In genomic region chr17:9498490-9498889, GRCh38 we compare ENCODE assay signal across 21 cellular contexts.
A peak's percentile ranks its signal among the peaks of the same experiment; 100 is the strongest.
DNase-seq lines count a peak whose midpoint lies in the region; ATAC-seq, FAIRE-seq and TF ChIP-seq lines count a peak whose summit lies in the region.
"Had no signal": no experiment of that assay in that cellular context is flagged by ENCODE, and none has a peak within 500 bp of the region (broad histone marks: within the 10 kb centered on the region; RNA-seq: fewer than 3 reads in every experiment).

No MANE protein-coding gene starts in this region.

- 23% methylated on average over 3 of the region's 3 CpGs for WGBS in K562 (ENCODE audit: insufficient coverage, low coverage, missing lambda C conversion rate)

- no peaks in the 10 kb centered on the region for H3K27me3 ChIP-seq in K562 (ENCODE audit: control insufficient read depth in 2 of 2, insufficient read depth in 2 of 2, low read length in 2 of 2)
- H3K27me3 ChIP-seq: BLaER1 had no signal

- peak; percentile 1 for DNase-seq in NOMO-1 treated with DMSO at 0.1 percent for 48 hours (lab: John Stamatoyannopoulos, UW; ENCODE audit: unreplicated experiment)
- no peak for DNase-seq in NOMO-1 treated with dmso at 0.1 percent for 144 hours (lab: John Stamatoyannopoulos, UW; ENCODE audit: unreplicated experiment)
- no peak for DNase-seq in K562 (ENCODE audit: extremely low read depth in 1 of 4, low spot score in 3 of 4)
- DNase-seq in natural killer cell, result no peak
- DNase-seq in SW480 (ENCODE audit: low spot score), result no peak
- DNase-seq in posterior vena cava (ENCODE audit: low spot score), result no peak
- no peak for DNase-seq in SKM-1 treated with dmso at 0.1 percent for 144 hours (lab: John Stamatoyannopoulos, UW; ENCODE audit: unreplicated experiment)
- DNase-seq: 8988T; CD4-positive, alpha-beta memory T cell; DMS153; DMS79; GDM1; HCEC 1CT had no signal

- H3K4me3 ChIP-seq in K562, result no peak overlapping the region
- H3K4me3 ChIP-seq: BLaER1, GM23338 had no signal

- POLR2A ChIA-PET in K562 (lab: Yijun Ruan, JAX), result interaction anchor here (1.7 kb wide), 1 partner anchor 9 kb away, joined by 3 read pairs; no protein-coding TSS in a partner anchor

- H4K20me1 ChIP-seq in K562 (replicated peaks; ENCODE audit: control insufficient read depth, insufficient read depth, low read length), result no peaks in the 10 kb centered on the region
- H4K20me1 ChIP-seq: BLaER1 had no signal

- TF ChIP-seq RAD21 in Ishikawa (IDR thresholded peaks at IDR 0.05; ENCODE audit: low read depth) (no peak), K562 (CRISPR knock-in tag; conservative IDR thresholded peaks at IDR 0.05 in 1 of 2, IDR thresholded peaks at IDR 0.05 in 1 of 2) (no peak)

- CTCF ChIA-PET in K562 (lab: Yijun Ruan, JAX; ENCODE audit: low intra/inter-chr PET ratio), result no interaction called here

- no peaks in the 10 kb centered on the region for H3K27me3 Mint-ChIP-seq in natural killer cell (ENCODE audit: low read depth in 2 of 2)
- H3K27me3 Mint-ChIP-seq: CD4-positive, alpha-beta memory T cell had no signal

- no peaks in the 10 kb centered on the region for H3K9me1 ChIP-seq in K562 (ENCODE audit: control insufficient read depth, insufficient read depth, low read length)

- no peak for FAIRE-seq in K562 (lab: Jason Lieb, UNC)
- FAIRE-seq: GM12892, GM18507, H54 had no signal

- H3K4me2 ChIP-seq in K562 (ENCODE audit: insufficient read depth, low read length), result no peak overlapping the region
- H3K4me2 ChIP-seq: BLaER1, GM23338 had no signal

- in situ Hi-C loops in K562 (cut with MboI), result no loop called here

- H2AFZ ChIP-seq in K562 (ENCODE audit: low read depth, low read length), result no peak overlapping the region
- H2AFZ ChIP-seq: GM23338 had no signal

- H3K4me1 ChIP-seq in K562 (replicated peaks in 1 of 2; ENCODE audit: control insufficient read depth in 2 of 2, insufficient read depth in 2 of 2, low read length in 2 of 2), result no peaks in the 10 kb centered on the region
- H3K4me1 ChIP-seq: BLaER1 had no signal

- peak overlapping the region; percentile 65 to 78 for H3K27ac Mint-ChIP-seq in natural killer cell
- H3K27ac Mint-ChIP-seq: CD14-positive monocyte, GM23338 had no signal

- H3K9me3 ChIP-seq in K562 (replicated peaks; ENCODE audit: control insufficient read depth, insufficient read depth, low read depth, low read length), result no peaks in the 10 kb centered on the region
- H3K9me3 ChIP-seq: BLaER1 had no signal

- no peak overlapping the region for H3K27ac ChIP-seq in K562 (ENCODE audit: extremely low read depth, low read depth, low read length)
- H3K27ac ChIP-seq: BLaER1, HL-60 had no signal

- TF ChIP-seq EP300 in Ishikawa (IDR thresholded peaks at IDR 0.05; ENCODE audit: borderline replicate concordance), result no peak
- TF ChIP-seq EP300 in K562 (IDR thresholded peaks at IDR 0.05; ENCODE audit: low read length), result no peak

- H3K4me3 Mint-ChIP-seq in natural killer cell, result no peak overlapping the region
- H3K4me3 Mint-ChIP-seq: CD14-positive monocyte; CD4-positive, alpha-beta memory T cell; GM23338 had no signal

- H3K79me2 ChIP-seq in K562 (ENCODE audit: control insufficient read depth, insufficient read depth, low read length), result no peaks in the 10 kb centered on the region

- no peak overlapping the region for H3K9ac ChIP-seq in K562 (ENCODE audit: insufficient read depth in 1 of 2, low read depth in 2 of 2, low read length in 2 of 2)
- H3K9ac ChIP-seq: BLaER1 had no signal

- BruUV-seq in K562 (replicated peaks; lab: Mats Ljungman, UMichigan), result no TSS peak

- TF ChIP-seq POLR2A in K562 (conservative IDR thresholded peaks at IDR 0.05), result no peak

- H3K36me3 Mint-ChIP-seq in natural killer cell, result no peaks in the 10 kb centered on the region

- TF ChIP-seq CTCF in K562 (IDR thresholded peaks at IDR 0.05 in 2 of 3, conservative IDR thresholded peaks at IDR 0.05 in 1 of 3; ENCODE audit: insufficient read depth in 2 of 3, low read depth in 1 of 3, low read length in 3 of 3), result no peak
- TF ChIP-seq CTCF in natural killer cell (IDR thresholded peaks at IDR 0.05), result no peak

- H3K4me1 Mint-ChIP-seq in natural killer cell, result peaks cover 20 to 29% of the 10 kb centered on the region in 2 donors
- H3K4me1 Mint-ChIP-seq: CD4-positive, alpha-beta memory T cell; GM23338 had no signal

- no peak for ATAC-seq in K562
- ATAC-seq in natural killer cell, result peak in 2 of 3 donors; percentile 52 to 56
- ATAC-seq: GM23338 had no signal

- no peaks in the 10 kb centered on the region for H3K36me3 ChIP-seq in K562 (ENCODE audit: control insufficient read depth, insufficient read depth, low read length)

- no peaks in the 10 kb centered on the region for H3K9me3 Mint-ChIP-seq in natural killer cell
- H3K9me3 Mint-ChIP-seq: CD4-positive, alpha-beta memory T cell; GM23338 had no signal

- intact Hi-C loops in K562 (cut with micrococcal nuclease) (no loop called here), natural killer cell (cut with micrococcal nuclease) (no loop called here), posterior vena cava (cut with DNase I) (no loop called here)

TF ChIP-seq in Ishikawa, 13 proteins besides CTCF, POLR2A, EP300 and RAD21:
- TF ChIP-seq, protein P1, sequence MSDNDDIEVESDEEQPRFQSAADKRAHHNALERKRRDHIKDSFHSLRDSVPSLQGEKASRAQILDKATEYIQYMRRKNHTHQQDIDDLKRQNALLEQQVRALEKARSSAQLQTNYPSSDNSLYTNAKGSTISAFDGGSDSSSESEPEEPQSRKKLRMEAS (IDR thresholded peaks at IDR 0.05), result no peak
- 0 out of 2 replicates have a peak, but pooled peaks have one; percentile 17 for TF ChIP-seq CEBPB (IDR thresholded peaks at IDR 0.05)
- no peak for TF ChIP-seq FOXM1 (IDR thresholded peaks at IDR 0.05; ENCODE audit: borderline replicate concordance, low read depth)

TF ChIP-seq in K562, 482 proteins besides CTCF, POLR2A, EP300 and RAD21:
- no peak for TF ChIP-seq CEBPG (CRISPR knock-in tag; IDR thresholded peaks at IDR 0.05)
- peak in 1 of 2 experiments; percentile 27; a peak in 1 of 4 replicates for TF ChIP-seq CEBPG (tag; conservative IDR thresholded peaks at IDR 0.05 in 1 of 2, IDR thresholded peaks at IDR 0.05 in 1 of 2)
- peak; percentile 51 for TF ChIP-seq CEBPB (tag; IDR thresholded peaks at IDR 0.05)
- TF ChIP-seq KLF13 (tag; IDR thresholded peaks at IDR 0.05; ENCODE audit: borderline replicate concordance, low read depth), result no peak
- TF ChIP-seq ZC3H4 (CRISPR knock-in tag; IDR thresholded peaks at IDR 0.05; ENCODE audit: borderline replicate concordance), result no peak
